ENCODE assay signal across 20 cellular contexts in genomic region chr5:71695561-71695960, GRCh38. TPM values are rescaled to one million over a fixed set of nuclear protein-coding genes. Genes with fewer than 3 reads are reported as not detected.
"Had no signal": no experiment of that assay in that cellular context is flagged by ENCODE, and none has a peak within 500 bp of the region (broad histone marks: within the 10 kb centered on the region; RNA-seq: fewer than 3 reads in every experiment).

No MANE protein-coding gene starts in this region.

- ATAC-seq: stimulated activated effector memory CD8-positive, alpha-beta T cell treated with anti-CD3 and anti-CD28 coated beads, Interleukin-12 subunit alpha, Interleukin-12 subunit beta, amount 100 ng/mL, for 72 hours; T-helper 17 cell had no signal

- DNase-seq: activated CD4-positive, alpha-beta T cell treated with anti-CD3 and anti-CD28 coated beads, Interleukin-2, amount 10 ng/mL, durations not matched to agents 7 days and 5 days; activated CD4-positive, CD25-positive, alpha-beta regulatory T cell; activated naive CD4-positive, alpha-beta T cell treated with anti-CD3 and anti-CD28 coated beads, Interleukin-2, amount 10 ng/mL, durations not matched to agents 7 days and 5 days; adrenal gland; brain microvascular endothelial cell; cerebellar nuclear complex; endodermal cell; foreskin melanocyte; head of caudate nucleus; ovary; retina; T-helper 17 cell had no signal

RNA-seq across cellular contexts. Expression of gene CARTPT, which starts 23.5 kb away (rescaled TPM):
- total RNA-seq: activated CD4-positive, alpha-beta T cell treated with anti-CD3 and anti-CD28 coated beads, Interleukin-2, amount 10 ng/mL, durations not matched to agents 7 days and 5 days; activated CD8-positive, alpha-beta memory T cell treated with anti-CD3 and anti-CD28 coated beads for 36 hours; activated T-helper 2 cell treated with anti-CD3 and anti-CD28 coated beads, Interferon-gamma antibody, Interleukin-2, Interleukin-4, amounts not matched to agents 10 μg/mL and 5 μg/mL and 100 μg/mL, durations not matched to agents 14 hours and 24 hours and 36 hours; dermis microvascular lymphatic vessel endothelial cell; endodermal cell; lower leg skin; myocyte; T-helper 17 cell; tibial nerve; vagina had no signal
